In the genomic region with DNA sequence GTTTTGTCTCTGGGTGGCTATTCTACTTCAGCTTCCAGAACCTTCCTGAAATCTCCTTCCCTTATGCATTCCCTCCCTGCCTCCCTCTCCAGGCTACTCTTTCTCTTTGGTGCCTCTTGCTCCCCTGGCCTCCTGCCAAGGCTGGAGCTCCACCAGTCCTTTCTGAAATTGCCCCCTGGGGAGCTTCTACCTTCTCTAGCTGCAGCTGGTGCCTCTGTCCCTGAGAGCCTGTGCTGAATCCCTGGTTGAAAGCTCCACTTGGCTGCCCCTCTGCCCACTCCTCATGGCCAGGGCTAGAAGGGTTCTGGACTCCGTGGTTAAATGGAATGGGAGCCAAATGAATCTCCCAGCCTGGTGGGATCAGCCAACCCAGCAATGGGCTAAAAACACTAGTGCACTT, we compare ENCODE assay signal across 10 cellular contexts.
DNase-seq lines count a peak whose midpoint lies in the region; ATAC-seq and TF ChIP-seq lines count a peak whose summit lies in the region.
"Had no signal": no experiment of that assay in that cellular context is flagged by ENCODE, and none has a peak within 500 bp of the region (broad histone marks: within the 10 kb centered on the region; RNA-seq: fewer than 3 reads in every experiment).

No MANE protein-coding gene starts in this region.

- CTCF ChIA-PET in activated CD8-positive, alpha-beta T cell treated with anti-CD3 and anti-CD28 coated beads, Interleukin-2, amount 10 ng/mL, durations not matched to agents 7 days and 5 days (lab: Charles Lee), result interaction anchor here (1.6 kb wide), 1 partner anchor 10 kb away, joined by 7 read pairs; no protein-coding TSS in a partner anchor

- H3K36me3 ChIP-seq in gastrocnemius medialis, result no peaks in the 10 kb centered on the region

- POLR2A ChIA-PET in activated CD8-positive, alpha-beta T cell treated with anti-CD3 and anti-CD28 coated beads, Interleukin-2, amount 10 ng/mL, durations not matched to agents 7 days and 5 days (lab: Charles Lee), result interaction anchor here (1.0 kb wide), 1 partner anchor 10 kb away, joined by 3 read pairs; no protein-coding TSS in a partner anchor

- no peak for TF ChIP-seq EP300 in Ishikawa (IDR thresholded peaks at IDR 0.05; ENCODE audit: borderline replicate concordance)

- peaks cover 37% of the 10 kb centered on the region for H3K4me1 Mint-ChIP-seq in activated CD8-positive, alpha-beta T cell treated with anti-CD3 and anti-CD28 coated beads, Interleukin-2, amount 10 ng/mL, durations not matched to agents 7 days and 5 days (ENCODE audit: low read depth)

- H3K27me3 Mint-ChIP-seq in activated CD8-positive, alpha-beta T cell treated with anti-CD3 and anti-CD28 coated beads, Interleukin-2, amount 10 ng/mL, durations not matched to agents 7 days and 5 days (ENCODE audit: low read depth), result no peaks in the 10 kb centered on the region

- H3K27ac Mint-ChIP-seq in activated CD8-positive, alpha-beta T cell treated with anti-CD3 and anti-CD28 coated beads, Interleukin-2, amount 10 ng/mL, durations not matched to agents 7 days and 5 days, result no peak overlapping the region

- no peak overlapping the region for H3K4me3 Mint-ChIP-seq in activated CD8-positive, alpha-beta T cell treated with anti-CD3 and anti-CD28 coated beads, Interleukin-2, amount 10 ng/mL, durations not matched to agents 7 days and 5 days

- H3K9me3 Mint-ChIP-seq in activated CD8-positive, alpha-beta T cell treated with anti-CD3 and anti-CD28 coated beads, Interleukin-2, amount 10 ng/mL, durations not matched to agents 7 days and 5 days (ENCODE audit: insufficient read depth), result no peaks in the 10 kb centered on the region

- H3K27ac ChIP-seq in gastrocnemius medialis, result peak overlapping the region; percentile 35 to 47 (median 42)
- H3K27ac ChIP-seq: parathyroid adenoma had no signal

- H3K27me3 ChIP-seq in gastrocnemius medialis, result no peaks in the 10 kb centered on the region

- in situ Hi-C loops in gastrocnemius medialis (cut with MboI; ENCODE audit: low sequenced_read_pairs in 4 of 4), result loop anchor here in 1 of 4 donors (10.0 kb wide), 1 partner anchor 61 kb away; no protein-coding TSS in a partner anchor

- H3K4me1 ChIP-seq in gastrocnemius medialis, result peaks cover 0 to 4% of the 10 kb centered on the region in 2 donors
- H3K4me1 ChIP-seq: parathyroid adenoma had no signal

- intact Hi-C loops in gastrocnemius medialis (cut with DNase I; ENCODE audit: low total_unique reads), result no loop called here

- no peak for TF ChIP-seq CTCF in gastrocnemius medialis (IDR thresholded peaks at IDR 0.05 in 4 of 5, conservative IDR thresholded peaks at IDR 0.05 in 1 of 5)

- peaks cover under 1% of the 10 kb centered on the region for H3K36me3 Mint-ChIP-seq in activated CD8-positive, alpha-beta T cell treated with anti-CD3 and anti-CD28 coated beads, Interleukin-2, amount 10 ng/mL, durations not matched to agents 7 days and 5 days (ENCODE audit: low read depth)

- no peak for TF ChIP-seq RAD21 in Ishikawa (IDR thresholded peaks at IDR 0.05; ENCODE audit: low read depth)

- no peak overlapping the region for H3K4me3 ChIP-seq in gastrocnemius medialis

- DNase-seq in NCI-H2171 (lab: John Stamatoyannopoulos, UW) (peak; percentile 94), cerebellum (ENCODE audit: low spot score) (peak; percentile 8), gastrocnemius medialis (peak in 1 of 2 donors; percentile 60), T-helper 2 cell (no peak), MV-4-11 (lab: John Stamatoyannopoulos, UW) (no peak), GF-D8 (lab: John Stamatoyannopoulos, UW) (no peak)
- no peak for DNase-seq in activated CD8-positive, alpha-beta T cell treated with anti-CD3 and anti-CD28 coated beads, Interleukin-2, amount 10 ng/mL, durations not matched to agents 7 days and 5 days
- DNase-seq: activated CD4-positive, alpha-beta T cell treated with anti-CD3 and anti-CD28 coated beads for 48 hours had no signal

- no peak for TF ChIP-seq POLR2A in gastrocnemius medialis (IDR thresholded peaks at IDR 0.05)

- H3K9me3 ChIP-seq in gastrocnemius medialis, result no peaks in the 10 kb centered on the region

- peak in 1 of 2 donors; percentile 35 for ATAC-seq in gastrocnemius medialis
- no peak for ATAC-seq in activated CD8-positive, alpha-beta T cell treated with anti-CD3 and anti-CD28 coated beads, Interleukin-2, amount 10 ng/mL, durations not matched to agents 7 days and 5 days

TF ChIP-seq in Ishikawa, 13 proteins besides CTCF, POLR2A, EP300 and RAD21:
- TF ChIP-seq TCF12 (IDR thresholded peaks at IDR 0.05; ENCODE audit: low read depth) (no peak), NFIC (IDR thresholded peaks at IDR 0.05) (peak; percentile 71)
- TF ChIP-seq, protein P1, sequence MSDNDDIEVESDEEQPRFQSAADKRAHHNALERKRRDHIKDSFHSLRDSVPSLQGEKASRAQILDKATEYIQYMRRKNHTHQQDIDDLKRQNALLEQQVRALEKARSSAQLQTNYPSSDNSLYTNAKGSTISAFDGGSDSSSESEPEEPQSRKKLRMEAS (IDR thresholded peaks at IDR 0.05), result no peak
- TF ChIP-seq, protein P2, sequence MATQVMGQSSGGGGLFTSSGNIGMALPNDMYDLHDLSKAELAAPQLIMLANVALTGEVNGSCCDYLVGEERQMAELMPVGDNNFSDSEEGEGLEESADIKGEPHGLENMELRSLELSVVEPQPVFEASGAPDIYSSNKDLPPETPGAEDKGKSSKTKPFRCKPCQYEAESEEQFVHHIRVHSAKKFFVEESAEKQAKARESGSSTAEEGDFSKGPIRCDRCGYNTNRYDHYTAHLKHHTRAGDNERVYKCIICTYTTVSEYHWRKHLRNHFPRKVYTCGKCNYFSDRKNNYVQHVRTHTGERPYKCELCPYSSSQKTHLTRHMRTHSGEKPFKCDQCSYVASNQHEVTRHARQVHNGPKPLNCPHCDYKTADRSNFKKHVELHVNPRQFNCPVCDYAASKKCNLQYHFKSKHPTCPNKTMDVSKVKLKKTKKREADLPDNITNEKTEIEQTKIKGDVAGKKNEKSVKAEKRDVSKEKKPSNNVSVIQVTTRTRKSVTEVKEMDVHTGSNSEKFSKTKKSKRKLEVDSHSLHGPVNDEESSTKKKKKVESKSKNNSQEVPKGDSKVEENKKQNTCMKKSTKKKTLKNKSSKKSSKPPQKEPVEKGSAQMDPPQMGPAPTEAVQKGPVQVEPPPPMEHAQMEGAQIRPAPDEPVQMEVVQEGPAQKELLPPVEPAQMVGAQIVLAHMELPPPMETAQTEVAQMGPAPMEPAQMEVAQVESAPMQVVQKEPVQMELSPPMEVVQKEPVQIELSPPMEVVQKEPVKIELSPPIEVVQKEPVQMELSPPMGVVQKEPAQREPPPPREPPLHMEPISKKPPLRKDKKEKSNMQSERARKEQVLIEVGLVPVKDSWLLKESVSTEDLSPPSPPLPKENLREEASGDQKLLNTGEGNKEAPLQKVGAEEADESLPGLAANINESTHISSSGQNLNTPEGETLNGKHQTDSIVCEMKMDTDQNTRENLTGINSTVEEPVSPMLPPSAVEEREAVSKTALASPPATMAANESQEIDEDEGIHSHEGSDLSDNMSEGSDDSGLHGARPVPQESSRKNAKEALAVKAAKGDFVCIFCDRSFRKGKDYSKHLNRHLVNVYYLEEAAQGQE (IDR thresholded peaks at IDR 0.05; ENCODE audit: low read depth), result peak; percentile 74

Comparison
In these comparisons a context has a peak if more than half of its experiments do, and no peak if none do; other contexts are left out.
1. DNase-seq: peak in NCI-H2171 (single experiment) and cerebellum (single experiment); none in T-helper 2 cell (0 of 5), MV-4-11 (single experiment), GF-D8 (single experiment) and activated CD8-positive, alpha-beta T cell treated with anti-CD3 and anti-CD28 coated beads, Interleukin-2, amount 10 ng/mL, durations not matched to agents 7 days and 5 days (single experiment).